Comparison of ENCODE assay signal across 19 cellular contexts in genomic region chr6:165679326-165679725, GRCh38. TPM values are rescaled to one million over a fixed set of nuclear protein-coding genes. Genes with fewer than 3 reads are reported as not detected.
"Had no signal": no experiment of that assay in that cellular context is flagged by ENCODE, and none has a peak within 500 bp of the region (broad histone marks: within the 10 kb centered on the region; RNA-seq: fewer than 3 reads in every experiment).

No MANE protein-coding gene starts in this region.

- H3K27ac ChIP-seq: colonic mucosa, gastrocnemius medialis, neutrophil, ovary, skin epidermis, stomach, tibial artery had no signal

- DNase-seq: activated B cell treated with CpG ODN at 0.5 μM for 24 hours; activated CD8-positive, alpha-beta memory T cell treated with anti-CD3 and anti-CD28 coated beads, Interleukin-2, amount 10 ng/mL, durations not matched to agents 7 days and 5 days; activated CD8-positive, alpha-beta T cell treated with anti-CD3 and anti-CD28 coated beads, Interleukin-2, amount 10 ng/mL, durations not matched to agents 7 days and 5 days; activated T-cell treated with anti-CD3 and anti-CD28 coated beads, Interleukin-2, amount 50 U/mL, for 48 hours; colonic mucosa; effector CD8-positive, alpha-beta T cell; gastrocnemius medialis; glutamatergic neuron; kidney; ovary; stimulated activated naive B cell treated with anti-CD40 and anti-IgM and Interleukin-4, amounts not matched to agents 10 μg/mL and 1 μg/mL and 100 μg/mL, for 72 hours; stomach; T-helper 2 cell; tibial artery had no signal

- H3K9me3 ChIP-seq: colonic mucosa, gastrocnemius medialis, neutrophil, ovary, stomach, tibial artery had no signal

- H3K4me3 ChIP-seq: colonic mucosa, gastrocnemius medialis, ovary, skin epidermis, stomach, tibial artery had no signal

- H3K27me3 ChIP-seq: colonic mucosa, neutrophil, ovary had no signal

- ATAC-seq: activated CD8-positive, alpha-beta memory T cell treated with anti-CD3 and anti-CD28 coated beads, Interleukin-2, amount 10 ng/mL, durations not matched to agents 7 days and 5 days; activated CD8-positive, alpha-beta T cell treated with anti-CD3 and anti-CD28 coated beads, Interleukin-2, amount 10 ng/mL, durations not matched to agents 7 days and 5 days; gastrocnemius medialis; sciatic nerve; stimulated activated naive B cell treated with anti-CD40 and anti-IgM and Interleukin-4, amounts not matched to agents 10 μg/mL and 1 μg/mL and 100 μg/mL, for 72 hours had no signal

- H3K4me1 ChIP-seq: colonic mucosa, gastrocnemius medialis, stomach, tibial artery had no signal

- H3K36me3 ChIP-seq: colonic mucosa, gastrocnemius medialis, neutrophil, ovary, stomach, tibial artery had no signal

- FAIRE-seq: bronchial epithelial cell, kidney had no signal

RNA-seq across cellular contexts. Expression of gene PDE10A, which starts 16.3 kb away (rescaled TPM):
- total RNA-seq: activated B cell treated with CpG ODN at 0.5 μM for 24 hours; activated CD8-positive, alpha-beta memory T cell treated with anti-CD3 and anti-CD28 coated beads, Interleukin-2, amount 10 ng/mL, durations not matched to agents 7 days and 5 days; activated CD8-positive, alpha-beta T cell treated with anti-CD3 and anti-CD28 coated beads, Interleukin-2, amount 10 ng/mL, durations not matched to agents 7 days and 5 days; activated T-helper 2 cell treated with anti-CD3 and anti-CD28 coated beads, Interferon-gamma antibody, Interleukin-2, Interleukin-4, amounts not matched to agents 10 μg/mL and 5 μg/mL and 100 μg/mL, durations not matched to agents 14 hours and 24 hours and 36 hours had no signal
